In genomic region chr2:42963452-42964068, GRCh38 we compare ENCODE assay signal across 24 cellular contexts.
DNase-seq lines count a peak whose midpoint lies in the region; ATAC-seq, FAIRE-seq and TF ChIP-seq lines count a peak whose summit lies in the region.
"Had no signal": no experiment of that assay in that cellular context is flagged by ENCODE, and none has a peak within 500 bp of the region (broad histone marks: within the 10 kb centered on the region; RNA-seq: fewer than 3 reads in every experiment).

No MANE protein-coding gene starts in this region.

- H2BK120ac ChIP-seq in H1 (replicated peaks; ENCODE audit: low read depth, low read length) = no peak overlapping the region

- no peak overlapping the region for H4K5ac ChIP-seq in H1 (ENCODE audit: insufficient read length, low read depth, low read length)

- ATAC-seq in heart left ventricle (no peak), Right ventricle myocardium inferior (no peak), GM18519 (IDR thresholded peaks at IDR 0.05; ENCODE audit: low FRiP score, unreplicated experiment) (no peak)
- ATAC-seq: left lobe of liver, Panc1, sciatic nerve had no signal

- H2BK5ac ChIP-seq in H1 (ENCODE audit: low read depth, low read length) = no peak overlapping the region

- H2AFZ ChIP-seq in H1 (ENCODE audit: low read length) = no peak overlapping the region

- peak overlapping the region; percentile 36 for H4K91ac ChIP-seq in H1 (replicated peaks; ENCODE audit: insufficient read length, low read length)

- no peak for TF ChIP-seq RAD21 in H1 (IDR thresholded peaks at IDR 0.05 in 1 of 2, conservative IDR thresholded peaks at IDR 0.05 in 1 of 2; ENCODE audit: low read depth in 2 of 2, low read length in 2 of 2)

- H3K4ac ChIP-seq in H1 (replicated peaks; ENCODE audit: insufficient read length, low read depth, low read length) = no peak overlapping the region

- CTCF ChIA-PET in H1 (lab: Charles Lee; ENCODE audit: partially characterized antibody) = interaction anchor here (0.7 to 4.9 kb wide), 14 partner anchors 8 to 266 kb away, joined by 3 to 40 read pairs (median 3); no protein-coding TSS in a partner anchor

- H2BK12ac ChIP-seq in H1 (ENCODE audit: low read depth, low read length) = no peak overlapping the region

- no peak for TF ChIP-seq EP300 in H1 (IDR thresholded peaks at IDR 0.05; ENCODE audit: borderline replicate concordance in 1 of 2, low read depth in 2 of 2, low read length in 2 of 2)

- no peak for TF ChIP-seq CTCF in heart left ventricle (IDR thresholded peaks at IDR 0.05)
- no peak for TF ChIP-seq CTCF in H1 (IDR thresholded peaks at IDR 0.05; ENCODE audit: control extremely low read depth in 1 of 3, insufficient read depth in 1 of 3, low read depth in 1 of 3, low read length in 3 of 3)
- no peak for TF ChIP-seq CTCF in vagina (IDR thresholded peaks at IDR 0.05)

- H3K79me1 ChIP-seq in H1 (ENCODE audit: low read depth, low read length) = no peaks in the 10 kb centered on the region

- H3K27me3 ChIP-seq in heart left ventricle (no peaks in the 10 kb centered on the region), H1 (replicated peaks in 1 of 4; ENCODE audit: control insufficient read depth in 3 of 4, extremely low read depth in 1 of 4, insufficient read depth in 3 of 4, low read length in 3 of 4) (peaks cover 0 to 3% (median under 1%) of the 10 kb centered on the region in 4 experiments; a peak in 1 of 7 replicates), skeletal muscle tissue (ENCODE audit: control insufficient read depth in 3 of 3, insufficient read depth in 3 of 3, low read length in 3 of 3) (no peaks in the 10 kb centered on the region), vagina (no peaks in the 10 kb centered on the region)
- H3K27me3 ChIP-seq: SJSA1 had no signal

- no peaks in the 10 kb centered on the region for H3K36me3 ChIP-seq in heart left ventricle
- no peaks in the 10 kb centered on the region for H3K36me3 ChIP-seq in H1 (ENCODE audit: control insufficient read depth in 2 of 4, insufficient read depth in 4 of 4, low read length in 3 of 4)
- H3K36me3 ChIP-seq in skeletal muscle tissue (ENCODE audit: control insufficient read depth in 3 of 3, insufficient read depth in 3 of 3, low read length in 3 of 3) = no peaks in the 10 kb centered on the region
- H3K36me3 ChIP-seq in vagina = no peaks in the 10 kb centered on the region
- H3K36me3 ChIP-seq: SJSA1 had no signal

- POLR2A ChIA-PET in H1 (lab: Charles Lee; ENCODE audit: partially characterized antibody) = interaction anchor here (1.5 to 2.0 kb wide), 2 partner anchors 10 to 11 kb away, joined by 4 read pairs; no protein-coding TSS in a partner anchor

- FAIRE-seq in H1 (lab: Jason Lieb, UNC) = no peak
- FAIRE-seq: G401.6, TTC549 had no signal

- H2BK20ac ChIP-seq in H1 (ENCODE audit: low read length) = no peak overlapping the region

- H3K9ac ChIP-seq in H1 (replicated peaks in 1 of 4; ENCODE audit: extremely low read depth in 1 of 4, low read depth in 3 of 4, low read length in 3 of 4) = no peak overlapping the region
- H3K9ac ChIP-seq in skeletal muscle tissue (ENCODE audit: low read depth in 1 of 3, low read length in 3 of 3) = no peak overlapping the region
- H3K9ac ChIP-seq: KMS-11 had no signal

- H4K20me1 ChIP-seq in H1 (replicated peaks in 1 of 2; ENCODE audit: control insufficient read depth in 1 of 2, insufficient read depth in 2 of 2, low read length in 2 of 2) = no peaks in the 10 kb centered on the region

- H3K27ac ChIP-seq in heart left ventricle (peak overlapping the region in 9 of 12 donors; percentile 22 to 91 (median 67)), H1 (ENCODE audit: low read depth, low read length) (no peak overlapping the region), skeletal muscle tissue (ENCODE audit: low read depth, low read length) (peak overlapping the region; percentile 91), vagina (peak overlapping the region; percentile 87)
- H3K27ac ChIP-seq: KMS-11, SJSA1 had no signal

- no peak for TF ChIP-seq POLR2A in heart left ventricle (IDR thresholded peaks at IDR 0.05)
- TF ChIP-seq POLR2A in H1 (IDR thresholded peaks at IDR 0.05; ENCODE audit: control extremely low read depth in 1 of 2, low read depth in 2 of 2, low read length in 2 of 2) = no peak
- no peak for TF ChIP-seq POLR2A in vagina (IDR thresholded peaks at IDR 0.05)

- peaks cover 2 to 86% (median 61%) of the 10 kb centered on the region in 12 donors for H3K4me1 ChIP-seq in heart left ventricle
- H3K4me1 ChIP-seq in H1 (replicated peaks in 1 of 4; ENCODE audit: control insufficient read depth in 3 of 4, insufficient read depth in 4 of 4, low read length in 3 of 4) = peaks cover 2 to 14% (median 8%) of the 10 kb centered on the region in 4 experiments
- peaks cover 72 to 74% (median 73%) of the 10 kb centered on the region in 3 donors for H3K4me1 ChIP-seq in skeletal muscle tissue (ENCODE audit: control insufficient read depth in 3 of 3, insufficient read depth in 3 of 3, low read length in 3 of 3)
- peaks cover 90% of the 10 kb centered on the region for H3K4me1 ChIP-seq in vagina

- no peak for DNase-seq in heart left ventricle
- DNase-seq in Right ventricle myocardium inferior (ENCODE audit: missing footprints) = no peak
- DNase-seq in H1 (ENCODE audit: low read depth in 1 of 2, low spot score in 2 of 2) = no peak
- DNase-seq in vagina (ENCODE audit: extremely low spot score in 2 of 2) = peak in 1 of 2 donors; percentile 87
- DNase-seq in NCI-H1092 (lab: John Stamatoyannopoulos, UW) = no peak
- no peak for DNase-seq in ureter (ENCODE audit: low spot score)
- DNase-seq: 8988T; activated CD4-positive, CD25-positive, alpha-beta regulatory T cell treated with anti-CD3 and anti-CD28 coated beads, Interleukin-2, amount 50 U/mL, for 72 hours; activated CD8-positive, alpha-beta T cell treated with anti-CD3 and anti-CD28 coated beads for 36 hours; activated effector memory CD4-positive, alpha-beta T cell treated with anti-CD3 and anti-CD28 coated beads, Interleukin-2, amount 50 U/mL, for 16 hours; activated naive CD8-positive, alpha-beta T cell treated with anti-CD3 and anti-CD28 coated beads, Interleukin-2, amount 10 ng/mL, durations not matched to agents 7 days and 5 days; DMS153; GOT3; midbrain; T-helper 1 cell had no signal

- intact Hi-C loops in heart left ventricle (cut with DNase I) = loop anchor here in 1 of 10 donors (5.0 kb wide), 1 partner anchor 119 kb away; no protein-coding TSS in a partner anchor
- intact Hi-C loops in Right ventricle myocardium inferior (cut with DNase I) = no loop called here
- intact Hi-C loops in vagina (cut with DNase I) = loop anchor here (5.0 kb wide), 1 partner anchor 264 kb away; the partner anchor contains the start of gene ZFP36L2

- no peak overlapping the region for H3K23ac ChIP-seq in H1 (ENCODE audit: insufficient read length)

- H3K4me3 ChIP-seq in heart left ventricle = no peak overlapping the region
- H3K4me3 ChIP-seq in H1 (ENCODE audit: extremely low read depth in 1 of 4, insufficient read depth in 2 of 4, low read depth in 3 of 4, low read length in 4 of 4) = no peak overlapping the region
- H3K4me3 ChIP-seq in skeletal muscle tissue (ENCODE audit: low read length in 3 of 3) = no peak overlapping the region
- no peak overlapping the region for H3K4me3 ChIP-seq in vagina
- H3K4me3 ChIP-seq: SJSA1 had no signal

- H3K23me2 ChIP-seq in H1 (ENCODE audit: low read depth, low read length) = no peaks in the 10 kb centered on the region

- no peak overlapping the region for H3K56ac ChIP-seq in H1 (replicated peaks; ENCODE audit: insufficient read length, low read depth, low read length)

- H4K8ac ChIP-seq in H1 (ENCODE audit: extremely low read depth, insufficient read depth, low read length) = no peak overlapping the region; the same call in 1 of the 2 replicates

- no peak overlapping the region for H2BK15ac ChIP-seq in H1 (ENCODE audit: low read length)

- no peak overlapping the region for H3K4me2 ChIP-seq in H1 (ENCODE audit: insufficient read depth in 1 of 2, low read depth in 2 of 2, low read length in 2 of 2)
- H3K4me2 ChIP-seq: KMS-11 had no signal

- H3K9me3 ChIP-seq in heart left ventricle (no peaks in the 10 kb centered on the region), H1 (ENCODE audit: insufficient read depth in 2 of 2, low read depth in 1 of 2, low read length in 1 of 2) (no peaks in the 10 kb centered on the region), skeletal muscle tissue (ENCODE audit: control insufficient read depth in 3 of 3, low read length in 3 of 3) (no peaks in the 10 kb centered on the region), vagina (no peaks in the 10 kb centered on the region)

- H3K14ac ChIP-seq in H1 (ENCODE audit: insufficient read length) = no peak overlapping the region

- no peaks in the 10 kb centered on the region for H3K79me2 ChIP-seq in H1 (ENCODE audit: control insufficient read depth in 1 of 2, insufficient read depth in 2 of 2, low read length in 2 of 2)

- H2AK5ac ChIP-seq in H1 (ENCODE audit: low read depth, low read length) = no peak overlapping the region

- no peak overlapping the region for H3K18ac ChIP-seq in H1 (ENCODE audit: extremely low read depth, low read length)

- WGBS in heart left ventricle, 4 donors = 96 to 100% (median 96%) methylated on average over 8 to 9 of the region's 9 CpGs
- WGBS in H1 (ENCODE audit: extremely low coverage in 1 of 2, insufficient coverage in 1 of 2, insufficient read length in 1 of 2, insufficient replicate concordance in 2 of 2, low coverage in 1 of 2, low lambda C conversion rate in 2 of 2, missing lambda C conversion rate in 1 of 2), 2 experiments = 92% methylated on average over 9 of the region's 9 CpGs; no CpG with 5 or more reads in 1 of the 2 experiments

TF ChIP-seq in H1, 55 proteins besides CTCF, POLR2A, EP300 and RAD21:
- TF ChIP-seq FOSL1 (IDR thresholded peaks at IDR 0.05; ENCODE audit: insufficient read depth, low read depth, low read length) (no peak), E2F6 (IDR thresholded peaks at IDR 0.05) (no peak), CREB1 (IDR thresholded peaks at IDR 0.05) (no peak), TAF7 (optimal IDR thresholded peaks at IDR 0.05; ENCODE audit: borderline replicate concordance, low read depth, low read length) (no peak), SUZ12 (IDR thresholded peaks at IDR 0.05; ENCODE audit: low read length) (no peak)
